ENCODE assay signal across 11 cellular contexts in genomic region chr1:67682659-67683197, GRCh38. TPM values are rescaled to one million over a fixed set of nuclear protein-coding genes. Genes with fewer than 3 reads are reported as not detected.
A peak's percentile ranks its signal among the peaks of the same experiment; 100 is the strongest.
DNase-seq lines count a peak whose midpoint lies in the region; ATAC-seq and TF ChIP-seq lines count a peak whose summit lies in the region.
"Had no signal": no experiment of that assay in that cellular context is flagged by ENCODE, and none has a peak within 500 bp of the region (broad histone marks: within the 10 kb centered on the region; RNA-seq: fewer than 3 reads in every experiment).

No MANE protein-coding gene starts in this region.

- no peaks in the 10 kb centered on the region for H3K9me3 ChIP-seq in adrenal gland (replicated peaks in 1 of 3)

- no peak for ATAC-seq in GM23338
- no peak for ATAC-seq in activated CD8-positive, alpha-beta memory T cell treated with anti-CD3 and anti-CD28 coated beads, Interleukin-2, amount 10 ng/mL, durations not matched to agents 7 days and 5 days
- ATAC-seq: stimulated activated effector memory CD8-positive, alpha-beta T cell treated with anti-CD3 and anti-CD28 coated beads, Interleukin-12 subunit alpha, Interleukin-12 subunit beta, amount 100 ng/mL, for 72 hours had no signal

- H3K27ac ChIP-seq in adrenal gland = peak overlapping the region in 3 of 5 donors; percentile 43 to 93 (median 68)
- no peak overlapping the region for H3K27ac ChIP-seq in GM23338 (ENCODE audit: low read depth)

- H3K4me3 ChIP-seq in adrenal gland = no peak overlapping the region
- no peak overlapping the region for H3K4me3 ChIP-seq in GM23338

- no peak overlapping the region for H3K4me2 ChIP-seq in GM23338

- H3K36me3 ChIP-seq in adrenal gland (replicated peaks in 1 of 2) (peaks cover 0 to 3% of the 10 kb centered on the region in 2 donors), GM23338 (ENCODE audit: insufficient read depth) (no peaks in the 10 kb centered on the region)

- peaks cover 4% of the 10 kb centered on the region; the same call in 1 of the 2 replicates for H4K20me1 ChIP-seq in GM23338 (replicated peaks; ENCODE audit: insufficient read depth)

- no peak overlapping the region for H2AFZ ChIP-seq in GM23338

- TF ChIP-seq CTCF in adrenal gland (IDR thresholded peaks at IDR 0.05) (no peak), GM23338 (conservative IDR thresholded peaks at IDR 0.05; ENCODE audit: low read depth in 2 of 2) (no peak)

- H3K27me3 ChIP-seq in adrenal gland = no peaks in the 10 kb centered on the region
- no peaks in the 10 kb centered on the region for H3K27me3 ChIP-seq in GM23338 (ENCODE audit: insufficient read depth)

- TF ChIP-seq POLR2A in adrenal gland (IDR thresholded peaks at IDR 0.05) = no peak

- no peaks in the 10 kb centered on the region for H3K9me2 ChIP-seq in GM23338 (ENCODE audit: insufficient read depth)

- no peak overlapping the region for H3K4me3 Mint-ChIP-seq in GM23338
- H3K4me3 Mint-ChIP-seq in activated CD8-positive, alpha-beta memory T cell treated with anti-CD3 and anti-CD28 coated beads, Interleukin-2, amount 10 ng/mL, durations not matched to agents 7 days and 5 days = no peak overlapping the region

- H3K79me2 ChIP-seq in GM23338 (replicated peaks; ENCODE audit: insufficient read depth) = peaks cover 14% of the 10 kb centered on the region

- peak; percentile 60 for DNase-seq in AG08395 (ENCODE audit: low spot score)
- peak; percentile 96 for DNase-seq in HS-5 (ENCODE audit: low read depth)
- no peak for DNase-seq in adrenal gland
- peak; percentile 95 for DNase-seq in iris pigment epithelial cell (ENCODE audit: low read depth)
- no peak for DNase-seq in GM23338 (ENCODE audit: low spot score)
- no peak for DNase-seq in NCI-H146 treated with DMSO at 0.1 percent for 48 hours (lab: John Stamatoyannopoulos, UW; ENCODE audit: unreplicated experiment)
- no peak for DNase-seq in activated CD8-positive, alpha-beta memory T cell treated with anti-CD3 and anti-CD28 coated beads, Interleukin-2, amount 10 ng/mL, durations not matched to agents 7 days and 5 days
- DNase-seq in posterior cingulate gyrus = no peak
- DNase-seq: NCI-H1092, Right ventricle myocardium superior had no signal

- H3K4me1 ChIP-seq in adrenal gland (replicated peaks in 1 of 2) (peaks cover 12 to 27% of the 10 kb centered on the region in 2 donors), GM23338 (ENCODE audit: insufficient read depth) (peaks cover 17% of the 10 kb centered on the region)

- H3K9me3 Mint-ChIP-seq in GM23338 = no peaks in the 10 kb centered on the region; the same call in 2 of the 3 replicates
- no peaks in the 10 kb centered on the region for H3K9me3 Mint-ChIP-seq in activated CD8-positive, alpha-beta memory T cell treated with anti-CD3 and anti-CD28 coated beads, Interleukin-2, amount 10 ng/mL, durations not matched to agents 7 days and 5 days (ENCODE audit: low read depth)
- H3K9me3 Mint-ChIP-seq: stimulated activated effector memory CD8-positive, alpha-beta T cell treated with anti-CD3 and anti-CD28 coated beads, Interleukin-12 subunit alpha, Interleukin-12 subunit beta, amount 100 ng/mL, for 72 hours had no signal

- 51 to 69% (median 61%) methylated on average over 3 of the region's 3 CpGs for WGBS in adrenal gland, 4 donors

- peaks cover 21% of the 10 kb centered on the region for H3K4me1 Mint-ChIP-seq in GM23338
- peaks cover 28% of the 10 kb centered on the region for H3K4me1 Mint-ChIP-seq in activated CD8-positive, alpha-beta memory T cell treated with anti-CD3 and anti-CD28 coated beads, Interleukin-2, amount 10 ng/mL, durations not matched to agents 7 days and 5 days

- 0 out of 2 replicates have a peak, but pooled peaks cover 3% of the 10 kb centered on the region for H3F3A ChIP-seq in GM23338 (replicated peaks; ENCODE audit: low read depth)

- peaks cover 10% of the 10 kb centered on the region for H3K36me3 Mint-ChIP-seq in GM23338 (ENCODE audit: low read depth)
- peaks cover 11% of the 10 kb centered on the region for H3K36me3 Mint-ChIP-seq in activated CD8-positive, alpha-beta memory T cell treated with anti-CD3 and anti-CD28 coated beads, Interleukin-2, amount 10 ng/mL, durations not matched to agents 7 days and 5 days

- peaks cover 9% of the 10 kb centered on the region for H3K27me3 Mint-ChIP-seq in GM23338 (ENCODE audit: insufficient read depth, low read depth, poor library complexity)
- H3K27me3 Mint-ChIP-seq in activated CD8-positive, alpha-beta memory T cell treated with anti-CD3 and anti-CD28 coated beads, Interleukin-2, amount 10 ng/mL, durations not matched to agents 7 days and 5 days = no peaks in the 10 kb centered on the region

- intact Hi-C loops in adrenal gland (cut with DNase I) = loop anchor here in 1 of 2 donors (10.0 kb wide), 1 partner anchor 118 kb away; no protein-coding TSS in a partner anchor
- intact Hi-C loops in posterior cingulate gyrus (cut with DNase I) = no loop called here

- no peak overlapping the region for H3K27ac Mint-ChIP-seq in GM23338
- H3K27ac Mint-ChIP-seq in activated CD8-positive, alpha-beta memory T cell treated with anti-CD3 and anti-CD28 coated beads, Interleukin-2, amount 10 ng/mL, durations not matched to agents 7 days and 5 days = no peak overlapping the region

- CTCF ChIA-PET in activated CD8-positive, alpha-beta memory T cell treated with anti-CD3 and anti-CD28 coated beads, Interleukin-2, amount 10 ng/mL, durations not matched to agents 7 days and 5 days (lab: Charles Lee) = no interaction called here

TF ChIP-seq in GM23338, 12 proteins besides CTCF, POLR2A, EP300 and RAD21 (continues in another document):
- no peak for TF ChIP-seq STAT1 (IDR thresholded peaks at IDR 0.05; ENCODE audit: unreplicated experiment)
- no peak for TF ChIP-seq REST (IDR thresholded peaks at IDR 0.05; ENCODE audit: unreplicated experiment)
- no peak for TF ChIP-seq JUNB (IDR thresholded peaks at IDR 0.05; ENCODE audit: unreplicated experiment)
- TF ChIP-seq ZNF114 (CRISPR knock-in tag; IDR thresholded peaks at IDR 0.05) = no peak
- no peak for TF ChIP-seq ETS1 (IDR thresholded peaks at IDR 0.05)
- no peak for TF ChIP-seq NANOG (IDR thresholded peaks at IDR 0.05; ENCODE audit: borderline replicate concordance)
- TF ChIP-seq ZNF331 (CRISPR knock-in tag; IDR thresholded peaks at IDR 0.05; ENCODE audit: low read depth) = no peak
- TF ChIP-seq CREB1 (CRISPR knock-in tag; IDR thresholded peaks at IDR 0.05; ENCODE audit: low read depth) = no peak
- no peak for TF ChIP-seq POLR2AphosphoS5 (IDR thresholded peaks at IDR 0.05; ENCODE audit: low read depth)
- no peak for TF ChIP-seq EZH2phosphoT487 (IDR thresholded peaks at IDR 0.05; ENCODE audit: unreplicated experiment)

RNA-seq across cellular contexts. Expression of gene GADD45A, which starts 2.3 kb away (rescaled TPM):
- 10 to 100 TPM in 5 of 8 donors, 1 to 10 TPM in 3; 5.3 to 26.9 (median 11.5) TPM for total RNA-seq in adrenal gland
- polyA plus RNA-seq in adrenal gland = 10 to 100 TPM in 2 of 3 donors, 1 to 10 TPM in 1; 9.2 to 20.9 (median 19.6) TPM
- total RNA-seq in GM23338 (2014; rRNA removed; shearing (Covaris generic)) = 25.9 and 30.8 TPM in 2 replicates
- 36.2 and 39.5 TPM in 2 replicates for polyA plus RNA-seq in GM23338 (2016; fragmentation: Nextera tagmentation; extraction: Ambion mirVana)
- 10 to 100 TPM; 30.2 to 33.7 TPM for total RNA-seq in activated CD8-positive, alpha-beta memory T cell treated with anti-CD3 and anti-CD28 coated beads, Interleukin-2, amount 10 ng/mL, durations not matched to agents 7 days and 5 days

Comparison
In these comparisons a context has a peak if more than half of its experiments do, and no peak if none do; other contexts are left out.
1. DNase-seq: peak in AG08395 (single experiment), HS-5 (single experiment) and iris pigment epithelial cell (single experiment); none in adrenal gland (0 of 7), GM23338 (single experiment), NCI-H146 treated with DMSO at 0.1 percent for 48 hours (single experiment), activated CD8-positive, alpha-beta memory T cell treated with anti-CD3 and anti-CD28 coated beads, Interleukin-2, amount 10 ng/mL, durations not matched to agents 7 days and 5 days (single experiment) and posterior cingulate gyrus (0 of 10).